In the genomic region with DNA sequence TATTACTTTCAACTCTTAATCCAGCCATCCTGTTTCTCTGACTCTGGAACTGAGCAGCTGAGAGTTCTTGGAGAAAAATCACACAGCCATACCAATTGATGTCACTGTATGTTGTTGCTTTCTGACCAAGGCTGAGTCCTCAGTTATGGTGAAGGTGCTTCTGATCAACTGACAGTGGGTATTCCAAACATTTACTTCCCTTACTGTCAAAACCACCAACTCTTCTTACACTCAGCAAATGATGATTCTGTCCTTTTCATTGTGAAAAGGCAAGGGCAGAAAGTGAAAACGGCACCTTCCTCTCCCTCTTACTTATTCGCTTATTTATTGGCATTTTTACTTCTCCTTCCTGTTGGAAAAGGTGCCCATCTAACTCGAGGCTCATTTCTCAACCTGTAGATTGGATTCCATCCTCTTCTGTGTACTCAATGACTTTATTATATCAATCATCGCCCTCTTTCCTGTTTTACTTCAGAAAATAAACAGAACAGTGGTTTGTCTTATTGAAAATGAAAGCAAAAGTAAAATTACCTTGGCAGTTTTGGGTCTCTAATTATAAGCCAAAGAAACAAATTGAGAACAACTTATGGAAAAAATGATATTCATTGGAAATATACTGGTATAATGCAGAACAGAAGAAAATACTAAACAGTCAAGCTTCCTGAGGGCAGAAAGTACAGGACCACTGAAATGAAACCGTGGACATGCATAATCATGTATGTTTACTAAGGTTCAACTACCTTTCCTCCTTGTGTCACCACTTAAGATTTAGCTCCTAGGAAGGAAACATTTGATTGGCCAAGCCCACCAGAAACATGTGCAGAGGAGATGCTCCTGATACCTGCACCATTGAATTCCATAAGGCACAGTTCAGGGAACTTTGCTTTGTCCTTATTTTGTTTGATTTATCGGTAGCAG, we compare ENCODE assay signal across 1 cellular context.
TF ChIP-seq lines count a peak whose summit lies in the region.

No MANE protein-coding gene starts in this region.

TF ChIP-seq in GM23338, 12 proteins besides CTCF, POLR2A, EP300 and RAD21 (continued from another document):
- TF ChIP-seq, protein P1, sequence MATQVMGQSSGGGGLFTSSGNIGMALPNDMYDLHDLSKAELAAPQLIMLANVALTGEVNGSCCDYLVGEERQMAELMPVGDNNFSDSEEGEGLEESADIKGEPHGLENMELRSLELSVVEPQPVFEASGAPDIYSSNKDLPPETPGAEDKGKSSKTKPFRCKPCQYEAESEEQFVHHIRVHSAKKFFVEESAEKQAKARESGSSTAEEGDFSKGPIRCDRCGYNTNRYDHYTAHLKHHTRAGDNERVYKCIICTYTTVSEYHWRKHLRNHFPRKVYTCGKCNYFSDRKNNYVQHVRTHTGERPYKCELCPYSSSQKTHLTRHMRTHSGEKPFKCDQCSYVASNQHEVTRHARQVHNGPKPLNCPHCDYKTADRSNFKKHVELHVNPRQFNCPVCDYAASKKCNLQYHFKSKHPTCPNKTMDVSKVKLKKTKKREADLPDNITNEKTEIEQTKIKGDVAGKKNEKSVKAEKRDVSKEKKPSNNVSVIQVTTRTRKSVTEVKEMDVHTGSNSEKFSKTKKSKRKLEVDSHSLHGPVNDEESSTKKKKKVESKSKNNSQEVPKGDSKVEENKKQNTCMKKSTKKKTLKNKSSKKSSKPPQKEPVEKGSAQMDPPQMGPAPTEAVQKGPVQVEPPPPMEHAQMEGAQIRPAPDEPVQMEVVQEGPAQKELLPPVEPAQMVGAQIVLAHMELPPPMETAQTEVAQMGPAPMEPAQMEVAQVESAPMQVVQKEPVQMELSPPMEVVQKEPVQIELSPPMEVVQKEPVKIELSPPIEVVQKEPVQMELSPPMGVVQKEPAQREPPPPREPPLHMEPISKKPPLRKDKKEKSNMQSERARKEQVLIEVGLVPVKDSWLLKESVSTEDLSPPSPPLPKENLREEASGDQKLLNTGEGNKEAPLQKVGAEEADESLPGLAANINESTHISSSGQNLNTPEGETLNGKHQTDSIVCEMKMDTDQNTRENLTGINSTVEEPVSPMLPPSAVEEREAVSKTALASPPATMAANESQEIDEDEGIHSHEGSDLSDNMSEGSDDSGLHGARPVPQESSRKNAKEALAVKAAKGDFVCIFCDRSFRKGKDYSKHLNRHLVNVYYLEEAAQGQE (IDR thresholded peaks at IDR 0.05; ENCODE audit: unreplicated experiment): no peak
- TF ChIP-seq JUNB (IDR thresholded peaks at IDR 0.05; ENCODE audit: unreplicated experiment): no peak
- TF ChIP-seq ZNF331 (CRISPR knock-in tag; IDR thresholded peaks at IDR 0.05; ENCODE audit: low read depth): no peak
- no peak for TF ChIP-seq CREB1 (CRISPR knock-in tag; IDR thresholded peaks at IDR 0.05; ENCODE audit: low read depth)
- TF ChIP-seq EZH2phosphoT487 (IDR thresholded peaks at IDR 0.05; ENCODE audit: unreplicated experiment): no peak
- no peak for TF ChIP-seq ZNF114 (CRISPR knock-in tag; IDR thresholded peaks at IDR 0.05)
- TF ChIP-seq POLR2AphosphoS5 (IDR thresholded peaks at IDR 0.05; ENCODE audit: low read depth): no peak
- no peak for TF ChIP-seq NANOG (IDR thresholded peaks at IDR 0.05; ENCODE audit: borderline replicate concordance)
- TF ChIP-seq STAT1 (IDR thresholded peaks at IDR 0.05; ENCODE audit: unreplicated experiment): no peak
